In genomic region chr12:68011882-68012207, GRCh38 we compare ENCODE assay signal across 1 cellular context.
TF ChIP-seq lines count a peak whose summit lies in the region.

No MANE protein-coding gene starts in this region.

TF ChIP-seq in K562, 482 proteins besides CTCF, POLR2A, EP300 and RAD21 (continued from another document):
- TF ChIP-seq, protein P1, sequence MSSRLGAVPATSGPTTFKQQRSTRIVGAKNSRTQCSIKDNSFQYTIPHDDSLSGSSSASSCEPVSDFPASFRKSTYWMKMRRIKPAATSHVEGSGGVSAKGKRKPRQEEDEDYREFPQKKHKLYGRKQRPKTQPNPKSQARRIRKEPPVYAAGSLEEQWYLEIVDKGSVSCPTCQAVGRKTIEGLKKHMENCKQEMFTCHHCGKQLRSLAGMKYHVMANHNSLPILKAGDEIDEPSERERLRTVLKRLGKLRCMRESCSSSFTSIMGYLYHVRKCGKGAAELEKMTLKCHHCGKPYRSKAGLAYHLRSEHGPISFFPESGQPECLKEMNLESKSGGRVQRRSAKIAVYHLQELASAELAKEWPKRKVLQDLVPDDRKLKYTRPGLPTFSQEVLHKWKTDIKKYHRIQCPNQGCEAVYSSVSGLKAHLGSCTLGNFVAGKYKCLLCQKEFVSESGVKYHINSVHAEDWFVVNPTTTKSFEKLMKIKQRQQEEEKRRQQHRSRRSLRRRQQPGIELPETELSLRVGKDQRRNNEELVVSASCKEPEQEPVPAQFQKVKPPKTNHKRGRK (tag; IDR thresholded peaks at IDR 0.05), result 0 out of 2 replicates have a peak, but pooled peaks have one; percentile 36
